In the genomic region with DNA sequence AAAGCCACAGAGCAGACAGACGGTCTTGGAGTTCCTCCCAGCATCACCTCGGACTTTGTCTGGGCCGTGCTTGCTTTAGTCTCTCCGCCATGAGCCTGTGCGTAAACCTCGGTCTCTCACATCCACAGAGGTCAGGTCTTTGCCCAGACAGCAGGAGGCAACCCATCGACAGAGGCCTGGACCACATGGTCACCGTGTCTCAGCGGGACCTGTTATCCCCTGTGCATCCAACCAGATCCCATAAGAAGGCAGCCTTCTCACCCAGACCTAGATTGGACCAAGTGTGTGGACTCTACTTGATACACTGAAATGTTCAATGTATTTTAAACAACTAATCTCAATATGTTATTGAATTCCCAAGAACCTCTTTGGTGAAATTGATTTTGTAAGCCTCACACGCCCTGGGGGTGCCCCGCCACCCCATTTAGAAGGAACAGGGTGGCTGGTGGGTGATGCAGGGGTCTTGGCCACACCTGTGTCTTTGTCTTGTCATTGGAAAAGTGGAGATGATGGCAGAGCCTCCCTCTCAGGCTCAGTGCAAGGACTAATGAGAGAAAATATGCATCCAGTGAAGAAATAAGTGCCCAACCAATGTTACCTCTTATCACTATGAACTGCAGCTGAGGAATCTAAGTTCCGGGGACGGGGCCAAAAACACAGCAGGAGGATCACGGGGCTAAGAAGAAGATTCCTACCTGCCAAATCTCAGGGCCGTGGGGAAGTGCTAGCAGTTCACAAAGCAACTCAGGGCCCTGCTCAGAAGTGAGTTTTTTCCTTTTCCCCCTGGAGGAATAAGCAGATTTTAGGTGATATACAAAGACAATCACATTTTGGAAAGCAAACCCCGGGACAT, we compare ENCODE assay signal across 29 cellular contexts.
"Had no signal": no experiment of that assay in that cellular context is flagged by ENCODE, and none has a peak within 500 bp of the region (broad histone marks: within the 10 kb centered on the region; RNA-seq: fewer than 3 reads in every experiment).

No MANE protein-coding gene starts in this region.

- H3K27me3 ChIP-seq: body of pancreas had no signal

- ATAC-seq: activated T-cell treated with anti-CD3 and anti-CD28 coated beads, Interleukin-2, amount 50 U/mL, for 4 hours; activated T-helper 17 cell treated with anti-CD3 and anti-CD28 coated beads, Interleukin-2, amount 50 U/mL, for 72 hours; body of pancreas; gastrocnemius medialis; right lobe of liver; upper lobe of right lung had no signal

- H3K27ac Mint-ChIP-seq: activated CD4-positive, alpha-beta memory T cell treated with anti-CD3 and anti-CD28 coated beads, Interleukin-2, amount 10 ng/mL, durations not matched to agents 7 days and 5 days; activated CD4-positive, alpha-beta T cell treated with anti-CD3 and anti-CD28 coated beads, Interleukin-2, amount 10 ng/mL, durations not matched to agents 7 days and 5 days; activated T-helper 17 cell treated with anti-CD3 and anti-CD28 coated beads, Interleukin-2, amount 50 U/mL, for 72 hours; mesothelial cell of epicardium; naive B cell; nephron progenitor cell; stimulated activated naive CD8-positive, alpha-beta T cell treated with anti-CD3 and anti-CD28 coated beads, Interleukin-15, Interleukin-2, amounts not matched to agents 100 ng/mL and 50 ng/mL, for 24 hours; T-helper 1 cell treated with Interleukin-12 subunit alpha and Interleukin-12 subunit beta and Interleukin-4 antibody, amounts not matched to agents 30 μg/mL and 1 μg/mL, for 36 hours had no signal

- H3K36me3 Mint-ChIP-seq: mesothelial cell of epicardium, naive B cell had no signal

- DNase-seq: activated CD4-positive, alpha-beta memory T cell treated with anti-CD3 and anti-CD28 coated beads, Interleukin-2, amount 10 ng/mL, durations not matched to agents 7 days and 5 days; activated CD4-positive, alpha-beta T cell treated with anti-CD3 and anti-CD28 coated beads for 1 hour; activated CD4-positive, alpha-beta T cell treated with anti-CD3 and anti-CD28 coated beads, Interleukin-2, amount 10 ng/mL, durations not matched to agents 7 days and 5 days; activated gamma-delta T cell treated with Interleukin-2 at 50 U/mL for 16 hours; activated naive CD4-positive, alpha-beta T cell treated with anti-CD3 and anti-CD28 coated beads, Interleukin-2, amount 50 U/mL, for 16 hours; activated T-cell treated with anti-CD3 and anti-CD28 coated beads, Interleukin-2, amount 50 U/mL, for 4 hours; amniotic stem cell; body of pancreas; cerebellar nuclear complex; dorsolateral prefrontal cortex; effector memory CD4-positive, alpha-beta T cell; gastrocnemius medialis; glutamatergic neuron; left cardiac atrium; naive B cell; nephron progenitor cell; nucleus accumbens; right lobe of liver; stimulated activated CD4-positive, alpha-beta T cell treated with anti-CD3 and anti-CD28 coated beads, Interleukin-4, amount 100 ng/mL, for 1 hour; substantia nigra; SW 1271; T-helper 9 cell; upper lobe of right lung had no signal

- H3K4me3 ChIP-seq: body of pancreas, coronary artery, dorsolateral prefrontal cortex, gastrocnemius medialis, hepatocyte, right lobe of liver, upper lobe of right lung had no signal

- H3K9me3 Mint-ChIP-seq: activated CD4-positive, alpha-beta memory T cell treated with anti-CD3 and anti-CD28 coated beads, Interleukin-2, amount 10 ng/mL, durations not matched to agents 7 days and 5 days; activated CD4-positive, alpha-beta T cell treated with anti-CD3 and anti-CD28 coated beads, Interleukin-2, amount 10 ng/mL, durations not matched to agents 7 days and 5 days; activated T-cell treated with anti-CD3 and anti-CD28 coated beads, Interleukin-2, amount 50 U/mL, for 4 hours; activated T-helper 17 cell treated with anti-CD3 and anti-CD28 coated beads, Interleukin-2, amount 50 U/mL, for 72 hours; mesothelial cell of epicardium; naive B cell; stimulated activated naive CD8-positive, alpha-beta T cell treated with anti-CD3 and anti-CD28 coated beads, Interleukin-15, Interleukin-2, amounts not matched to agents 100 ng/mL and 50 ng/mL, for 24 hours; T-helper 1 cell treated with Interleukin-12 subunit alpha and Interleukin-12 subunit beta and Interleukin-4 antibody, amounts not matched to agents 30 μg/mL and 1 μg/mL, for 36 hours had no signal

- H3K4me1 Mint-ChIP-seq: activated T-helper 17 cell treated with anti-CD3 and anti-CD28 coated beads, Interleukin-2, amount 50 U/mL, for 72 hours had no signal

- H3K36me3 ChIP-seq: gastrocnemius medialis, right lobe of liver, upper lobe of right lung had no signal

- H3K4me1 ChIP-seq: right lobe of liver, upper lobe of right lung had no signal

- H3K9me3 ChIP-seq: body of pancreas, gastrocnemius medialis, right lobe of liver, upper lobe of right lung had no signal

- H3K27ac ChIP-seq: body of pancreas, coronary artery, dorsolateral prefrontal cortex, gastrocnemius medialis, hepatocyte, right lobe of liver, upper lobe of right lung had no signal

- H3K4me3 Mint-ChIP-seq: activated CD4-positive, alpha-beta memory T cell treated with anti-CD3 and anti-CD28 coated beads, Interleukin-2, amount 10 ng/mL, durations not matched to agents 7 days and 5 days; activated CD4-positive, alpha-beta T cell treated with anti-CD3 and anti-CD28 coated beads, Interleukin-2, amount 10 ng/mL, durations not matched to agents 7 days and 5 days; activated T-cell treated with anti-CD3 and anti-CD28 coated beads, Interleukin-2, amount 50 U/mL, for 4 hours; activated T-helper 17 cell treated with anti-CD3 and anti-CD28 coated beads, Interleukin-2, amount 50 U/mL, for 72 hours; mesothelial cell of epicardium; naive B cell; nephron progenitor cell; stimulated activated naive CD8-positive, alpha-beta T cell treated with anti-CD3 and anti-CD28 coated beads, Interleukin-15, Interleukin-2, amounts not matched to agents 100 ng/mL and 50 ng/mL, for 24 hours; T-helper 1 cell treated with Interleukin-12 subunit alpha and Interleukin-12 subunit beta and Interleukin-4 antibody, amounts not matched to agents 30 μg/mL and 1 μg/mL, for 36 hours had no signal
